ENCODE assay signal across 12 cellular contexts in the genomic region with DNA sequence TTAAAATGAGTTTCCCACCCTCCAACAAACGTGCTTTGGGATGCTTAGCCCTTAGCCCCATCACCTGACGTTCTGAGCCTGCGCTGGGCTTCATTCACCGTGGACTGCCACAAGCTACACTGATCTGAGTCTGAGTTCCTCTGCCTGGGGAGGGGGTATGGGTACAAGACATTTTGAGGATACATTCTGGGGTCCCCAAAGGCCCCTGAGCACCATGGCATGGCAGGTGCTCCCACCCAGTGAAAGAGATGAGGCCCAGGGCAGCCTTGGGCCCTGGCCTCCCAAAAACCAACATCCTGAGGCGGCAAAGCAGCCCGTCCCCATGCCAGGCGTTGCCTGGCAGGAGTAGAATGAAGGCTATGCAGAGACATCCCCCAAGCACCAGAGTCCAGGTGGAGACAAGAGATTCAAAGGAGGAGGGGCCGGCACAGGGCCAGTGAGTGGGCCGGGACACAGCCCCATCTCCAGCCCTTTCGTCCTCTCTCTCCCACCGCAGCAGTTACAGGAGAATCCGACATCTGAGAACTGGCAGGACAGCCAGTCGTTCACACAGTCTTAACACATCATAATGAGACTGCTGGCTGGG.
A peak's percentile ranks its signal among the peaks of the same experiment; 100 is the strongest.
DNase-seq lines count a peak whose midpoint lies in the region; ATAC-seq, FAIRE-seq and TF ChIP-seq lines count a peak whose summit lies in the region.
"Had no signal": no experiment of that assay in that cellular context is flagged by ENCODE, and none has a peak within 500 bp of the region (broad histone marks: within the 10 kb centered on the region; RNA-seq: fewer than 3 reads in every experiment).

No MANE protein-coding gene starts in this region.

- H3K4me1 ChIP-seq in heart right ventricle (peaks cover 32 to 84% (median 61%) of the 10 kb centered on the region in 9 donors), H1 (replicated peaks in 1 of 4; ENCODE audit: control insufficient read depth in 3 of 4, insufficient read depth in 4 of 4, low read length in 3 of 4) (no peaks in the 10 kb centered on the region), osteoblast (ENCODE audit: insufficient read depth, low read length) (peaks cover 50% of the 10 kb centered on the region), vagina (peaks cover 52% of the 10 kb centered on the region)

- no peaks in the 10 kb centered on the region; the same call in 1 of the 2 replicates for H3K23me2 ChIP-seq in H1 (ENCODE audit: low read depth, low read length)

- H3K79me1 ChIP-seq in H1 (ENCODE audit: low read depth, low read length), result peaks cover 21% of the 10 kb centered on the region

- H4K20me1 ChIP-seq in H1 (replicated peaks in 1 of 2; ENCODE audit: control insufficient read depth in 1 of 2, insufficient read depth in 2 of 2, low read length in 2 of 2) (peaks cover 15 to 24% of the 10 kb centered on the region in 2 experiments), osteoblast (ENCODE audit: insufficient read depth, low read length) (peaks cover 4% of the 10 kb centered on the region)

- no peak for TF ChIP-seq RAD21 in H1 (IDR thresholded peaks at IDR 0.05 in 1 of 2, conservative IDR thresholded peaks at IDR 0.05 in 1 of 2; ENCODE audit: low read depth in 2 of 2, low read length in 2 of 2)

- TF ChIP-seq CTCF in heart right ventricle (IDR thresholded peaks at IDR 0.05), result no peak
- no peak for TF ChIP-seq CTCF in H1 (IDR thresholded peaks at IDR 0.05; ENCODE audit: control extremely low read depth in 1 of 3, insufficient read depth in 1 of 3, low read depth in 1 of 3, low read length in 3 of 3)
- no peak for TF ChIP-seq CTCF in osteoblast (IDR thresholded peaks at IDR 0.05; ENCODE audit: extremely low read depth, low read depth, low read length)
- TF ChIP-seq CTCF in vagina (IDR thresholded peaks at IDR 0.05), result no peak

- H3K79me2 ChIP-seq in H1 (ENCODE audit: control insufficient read depth in 1 of 2, insufficient read depth in 2 of 2, low read length in 2 of 2) (peaks cover 0 to 49% of the 10 kb centered on the region in 2 experiments; a peak in 2 of 4 replicates), osteoblast (ENCODE audit: insufficient read depth, low read length) (peaks cover 86% of the 10 kb centered on the region)

- H3K4me3 ChIP-seq in heart right ventricle (peak overlapping the region in 3 of 10 donors; percentile 25 to 39 (median 33)), H1 (ENCODE audit: extremely low read depth in 1 of 4, insufficient read depth in 2 of 4, low read depth in 3 of 4, low read length in 4 of 4) (no peak overlapping the region), osteoblast (ENCODE audit: insufficient read depth, low read length) (peak overlapping the region; percentile 61), vagina (peak overlapping the region in 1 of 2 donors; percentile 17)

- H3K27ac ChIP-seq in heart right ventricle (peak overlapping the region in 9 of 10 donors; percentile 67 to 96 (median 90)), H1 (ENCODE audit: low read depth, low read length) (no peak overlapping the region), osteoblast (ENCODE audit: low read depth, low read length) (peak overlapping the region; percentile 100), vagina (peak overlapping the region; percentile 96)

- no peak overlapping the region for H4K5ac ChIP-seq in H1 (ENCODE audit: insufficient read length, low read depth, low read length)

- H3K36me3 ChIP-seq in heart right ventricle, result peaks cover 0 to 39% (median 0%) of the 10 kb centered on the region in 9 donors
- peaks cover 0 to 8% (median 0%) of the 10 kb centered on the region in 4 experiments; a peak in 4 of 8 replicates for H3K36me3 ChIP-seq in H1 (ENCODE audit: control insufficient read depth in 2 of 4, insufficient read depth in 4 of 4, low read length in 3 of 4)
- H3K36me3 ChIP-seq in osteoblast (ENCODE audit: insufficient read depth, low read length), result peaks cover 31% of the 10 kb centered on the region
- peaks cover 0 to 4% of the 10 kb centered on the region in 2 donors for H3K36me3 ChIP-seq in vagina

- TF ChIP-seq POLR2A in H1 (IDR thresholded peaks at IDR 0.05; ENCODE audit: control extremely low read depth in 1 of 2, low read depth in 2 of 2, low read length in 2 of 2), result no peak
- TF ChIP-seq POLR2A in vagina (IDR thresholded peaks at IDR 0.05), result no peak
- no peak for TF ChIP-seq POLR2A in H54 (IDR thresholded peaks at IDR 0.05; ENCODE audit: low read depth, low read length)

- H2BK120ac ChIP-seq in H1 (replicated peaks; ENCODE audit: low read depth, low read length), result no peak overlapping the region

- H3K4ac ChIP-seq in H1 (replicated peaks; ENCODE audit: insufficient read length, low read depth, low read length), result no peak overlapping the region

- TF ChIP-seq EP300 in H1 (IDR thresholded peaks at IDR 0.05; ENCODE audit: borderline replicate concordance in 1 of 2, low read depth in 2 of 2, low read length in 2 of 2), result no peak

- no peak overlapping the region for H2AFZ ChIP-seq in H1 (ENCODE audit: low read length)
- no peak overlapping the region for H2AFZ ChIP-seq in osteoblast (ENCODE audit: low read length)

- no peak overlapping the region for H3K56ac ChIP-seq in H1 (replicated peaks; ENCODE audit: insufficient read length, low read depth, low read length)

- no peak overlapping the region for H2BK20ac ChIP-seq in H1 (ENCODE audit: low read length)

- no peak overlapping the region; the same call in 1 of the 2 replicates for H2BK5ac ChIP-seq in H1 (ENCODE audit: low read depth, low read length)

- 79 to 80% methylated on average over 13 of the region's 13 CpGs for WGBS in heart right ventricle, 2 donors
- 92% methylated on average over 11 of the region's 13 CpGs; no CpG with 5 or more reads in 1 of the 2 experiments for WGBS in H1 (ENCODE audit: extremely low coverage in 1 of 2, insufficient coverage in 1 of 2, insufficient read length in 1 of 2, insufficient replicate concordance in 2 of 2, low coverage in 1 of 2, low lambda C conversion rate in 2 of 2, missing lambda C conversion rate in 1 of 2), 2 experiments

- no peak overlapping the region for H2AK5ac ChIP-seq in H1 (ENCODE audit: low read depth, low read length)

- no peaks in the 10 kb centered on the region for H3K27me3 ChIP-seq in heart right ventricle
- no peaks in the 10 kb centered on the region for H3K27me3 ChIP-seq in H1 (replicated peaks in 1 of 4; ENCODE audit: control insufficient read depth in 3 of 4, extremely low read depth in 1 of 4, insufficient read depth in 3 of 4, low read length in 3 of 4)
- H3K27me3 ChIP-seq in osteoblast (ENCODE audit: insufficient read depth, low read length), result no peaks in the 10 kb centered on the region
- H3K27me3 ChIP-seq in vagina, result no peaks in the 10 kb centered on the region

- DNase-seq in heart right ventricle (no peak), Right ventricle myocardium superior (no peak), H1 (ENCODE audit: low read depth in 1 of 2, low spot score in 2 of 2) (no peak), osteoblast (ENCODE audit: insufficient read length, low spot score, missing footprints) (no peak), vagina (ENCODE audit: extremely low spot score in 2 of 2) (peak in 1 of 2 donors; percentile 84), H54 (ENCODE audit: insufficient read length, low spot score) (no peak), NCI-H510A (lab: John Stamatoyannopoulos, UW) (no peak), SW 1271 (lab: John Stamatoyannopoulos, UW) (no peak)
- DNase-seq: activated B cell treated with CpG ODN at 0.5 μM for 24 hours; activated effector memory CD4-positive, alpha-beta T cell treated with anti-CD3 and anti-CD28 coated beads, Interleukin-2, amount 50 U/mL, for 16 hours; AML-193; GF-D8 had no signal

- H3K9ac ChIP-seq in H1 (replicated peaks in 1 of 4; ENCODE audit: extremely low read depth in 1 of 4, low read depth in 3 of 4, low read length in 3 of 4), result no peak overlapping the region

- CTCF ChIA-PET in H1 (lab: Charles Lee; ENCODE audit: partially characterized antibody), result interaction anchor here (1.4 to 1.7 kb wide), 2 partner anchors 14 to 19 kb away, joined by 4 to 5 read pairs; no protein-coding TSS in a partner anchor

- FAIRE-seq in H1 (lab: Jason Lieb, UNC) (no peak), H54 (lab: Jason Lieb, UNC) (no peak)

- H3K23ac ChIP-seq in H1 (ENCODE audit: insufficient read length), result no peak overlapping the region

- intact Hi-C loops in heart right ventricle (cut with DNase I) (loop anchor here in 6 of 10 donors (5.0 to 10.0 kb wide), 3 partner anchors 66 to 76 kb away; a partner anchor contains a TSS), Right ventricle myocardium superior (cut with DNase I) (no loop called here), vagina (cut with DNase I) (no loop called here)

- H3K4me2 ChIP-seq in H1 (ENCODE audit: insufficient read depth in 1 of 2, low read depth in 2 of 2, low read length in 2 of 2), result no peak overlapping the region
- peak overlapping the region; percentile 78 for H3K4me2 ChIP-seq in osteoblast (ENCODE audit: insufficient read depth, low read length)

- H3K9me3 ChIP-seq in heart right ventricle (no peaks in the 10 kb centered on the region), H1 (ENCODE audit: insufficient read depth in 2 of 2, low read depth in 1 of 2, low read length in 1 of 2) (no peaks in the 10 kb centered on the region), osteoblast (ENCODE audit: low read depth, low read length) (no peaks in the 10 kb centered on the region), vagina (no peaks in the 10 kb centered on the region)

- ATAC-seq in heart right ventricle (no peak), Right ventricle myocardium superior (ENCODE audit: poor library complexity) (no peak)

- H2BK12ac ChIP-seq in H1 (ENCODE audit: low read depth, low read length), result no peak overlapping the region

- H3K18ac ChIP-seq in H1 (ENCODE audit: extremely low read depth, low read length), result no peak overlapping the region

- no peak overlapping the region for H2BK15ac ChIP-seq in H1 (ENCODE audit: low read length)

- peak overlapping the region; percentile 87; the same call in 1 of the 2 replicates for H4K8ac ChIP-seq in H1 (ENCODE audit: extremely low read depth, insufficient read depth, low read length)

- H3K14ac ChIP-seq in H1 (ENCODE audit: insufficient read length), result no peak overlapping the region

- no peak overlapping the region for H4K91ac ChIP-seq in H1 (replicated peaks; ENCODE audit: insufficient read length, low read length)

- POLR2A ChIA-PET in H1 (lab: Charles Lee; ENCODE audit: partially characterized antibody), result no interaction called here

TF ChIP-seq in H1, 55 proteins besides CTCF, POLR2A, EP300 and RAD21 (continues in another document):
- TF ChIP-seq BACH1 (IDR thresholded peaks at IDR 0.05; ENCODE audit: low read length) (no peak), NANOG (IDR thresholded peaks at IDR 0.05; ENCODE audit: insufficient read depth, low read depth, low read length, poor library complexity, severe bottlenecking) (no peak), SP4 (IDR thresholded peaks at IDR 0.05; ENCODE audit: low read length) (no peak), NRF1 (IDR thresholded peaks at IDR 0.05; ENCODE audit: low read depth, low read length) (no peak)

Comparison
In these comparisons a context has a peak if more than half of its experiments do, and no peak if none do; other contexts are left out.
1. intact Hi-C loops: an anchor here in heart right ventricle (5.0 to 10.0 kb wide); none called in Right ventricle myocardium superior and vagina.